ENCODE assay signal across 1 cellular context in the genomic region with DNA sequence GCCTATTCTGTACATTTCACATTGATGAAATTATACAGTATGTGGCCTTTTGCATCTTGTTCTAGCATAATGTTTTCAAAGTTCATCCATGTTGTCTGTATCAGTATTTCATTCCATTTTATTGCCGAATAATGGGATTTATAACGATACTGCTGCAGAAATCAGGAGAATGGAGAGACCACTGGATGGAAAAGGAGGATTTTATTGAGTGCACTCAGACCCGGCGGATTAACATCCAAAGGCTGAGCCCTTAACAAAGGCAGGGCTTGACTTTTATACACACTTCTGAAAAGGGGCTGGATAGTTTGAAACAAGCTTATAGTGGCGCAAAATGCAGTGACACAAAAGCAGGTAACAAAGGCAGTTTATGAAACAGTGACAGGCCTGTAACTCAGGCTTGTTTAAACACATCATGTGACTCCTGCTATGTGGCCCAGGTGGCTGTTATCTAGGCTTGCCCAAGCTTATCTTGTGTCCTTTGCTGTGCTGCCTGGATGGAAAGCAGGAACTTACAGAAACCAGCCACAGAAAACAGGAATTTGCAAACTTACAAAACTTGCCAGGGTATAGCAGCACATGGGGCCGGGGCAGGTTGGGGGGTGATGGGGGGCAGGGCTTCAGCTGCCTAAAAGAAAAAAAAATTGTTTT.
TF ChIP-seq lines count a peak whose summit lies in the region.

No MANE protein-coding gene starts in this region.

TF ChIP-seq in GM12878, 131 proteins besides CTCF, POLR2A, EP300 and RAD21 (continued from another document):
- TF ChIP-seq, protein P1, sequence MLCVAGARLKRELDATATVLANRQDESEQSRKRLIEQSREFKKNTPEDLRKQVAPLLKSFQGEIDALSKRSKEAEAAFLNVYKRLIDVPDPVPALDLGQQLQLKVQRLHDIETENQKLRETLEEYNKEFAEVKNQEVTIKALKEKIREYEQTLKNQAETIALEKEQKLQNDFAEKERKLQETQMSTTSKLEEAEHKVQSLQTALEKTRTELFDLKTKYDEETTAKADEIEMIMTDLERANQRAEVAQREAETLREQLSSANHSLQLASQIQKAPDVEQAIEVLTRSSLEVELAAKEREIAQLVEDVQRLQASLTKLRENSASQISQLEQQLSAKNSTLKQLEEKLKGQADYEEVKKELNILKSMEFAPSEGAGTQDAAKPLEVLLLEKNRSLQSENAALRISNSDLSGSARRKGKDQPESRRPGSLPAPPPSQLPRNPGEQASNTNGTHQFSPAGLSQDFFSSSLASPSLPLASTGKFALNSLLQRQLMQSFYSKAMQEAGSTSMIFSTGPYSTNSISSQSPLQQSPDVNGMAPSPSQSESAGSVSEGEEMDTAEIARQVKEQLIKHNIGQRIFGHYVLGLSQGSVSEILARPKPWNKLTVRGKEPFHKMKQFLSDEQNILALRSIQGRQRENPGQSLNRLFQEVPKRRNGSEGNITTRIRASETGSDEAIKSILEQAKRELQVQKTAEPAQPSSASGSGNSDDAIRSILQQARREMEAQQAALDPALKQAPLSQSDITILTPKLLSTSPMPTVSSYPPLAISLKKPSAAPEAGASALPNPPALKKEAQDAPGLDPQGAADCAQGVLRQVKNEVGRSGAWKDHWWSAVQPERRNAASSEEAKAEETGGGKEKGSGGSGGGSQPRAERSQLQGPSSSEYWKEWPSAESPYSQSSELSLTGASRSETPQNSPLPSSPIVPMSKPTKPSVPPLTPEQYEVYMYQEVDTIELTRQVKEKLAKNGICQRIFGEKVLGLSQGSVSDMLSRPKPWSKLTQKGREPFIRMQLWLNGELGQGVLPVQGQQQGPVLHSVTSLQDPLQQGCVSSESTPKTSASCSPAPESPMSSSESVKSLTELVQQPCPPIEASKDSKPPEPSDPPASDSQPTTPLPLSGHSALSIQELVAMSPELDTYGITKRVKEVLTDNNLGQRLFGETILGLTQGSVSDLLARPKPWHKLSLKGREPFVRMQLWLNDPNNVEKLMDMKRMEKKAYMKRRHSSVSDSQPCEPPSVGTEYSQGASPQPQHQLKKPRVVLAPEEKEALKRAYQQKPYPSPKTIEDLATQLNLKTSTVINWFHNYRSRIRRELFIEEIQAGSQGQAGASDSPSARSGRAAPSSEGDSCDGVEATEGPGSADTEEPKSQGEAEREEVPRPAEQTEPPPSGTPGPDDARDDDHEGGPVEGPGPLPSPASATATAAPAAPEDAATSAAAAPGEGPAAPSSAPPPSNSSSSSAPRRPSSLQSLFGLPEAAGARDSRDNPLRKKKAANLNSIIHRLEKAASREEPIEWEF (IDR thresholded peaks at IDR 0.05; ENCODE audit: insufficient replicate concordance, low read depth, low read length): no peak
- TF ChIP-seq CHD2 (IDR thresholded peaks at IDR 0.05; ENCODE audit: borderline replicate concordance, low read depth, low read length) (no peak), CBX5 (IDR thresholded peaks at IDR 0.05; ENCODE audit: low read depth) (peak; percentile 87; the same call in 1 of the 2 replicates), ZNF384 (IDR thresholded peaks at IDR 0.05; ENCODE audit: borderline replicate concordance, low read depth, low read length) (no peak), PAX5 (IDR thresholded peaks at IDR 0.05; ENCODE audit: borderline replicate concordance, low read depth, low read length) (no peak), MEF2B (IDR thresholded peaks at IDR 0.05; ENCODE audit: partially characterized antibody, poor library complexity, severe bottlenecking) (no peak), FOXK2 (IDR thresholded peaks at IDR 0.05) (no peak), KLF5 (IDR thresholded peaks at IDR 0.05; ENCODE audit: partially characterized antibody) (peak; percentile 55), SUZ12 (IDR thresholded peaks at IDR 0.05; ENCODE audit: unreplicated experiment) (no peak), CBX3 (IDR thresholded peaks at IDR 0.05; ENCODE audit: borderline replicate concordance, low read depth) (0 out of 2 replicates have a peak, but pooled peaks have one; percentile 74), CEBPB (IDR thresholded peaks at IDR 0.05; ENCODE audit: borderline replicate concordance in 1 of 2, low read depth in 2 of 2, low read length in 2 of 2) (no peak), ESRRA (IDR thresholded peaks at IDR 0.05; ENCODE audit: low read length) (no peak), ZNF24 (IDR thresholded peaks at IDR 0.05) (no peak)
- TF ChIP-seq, protein P2, sequence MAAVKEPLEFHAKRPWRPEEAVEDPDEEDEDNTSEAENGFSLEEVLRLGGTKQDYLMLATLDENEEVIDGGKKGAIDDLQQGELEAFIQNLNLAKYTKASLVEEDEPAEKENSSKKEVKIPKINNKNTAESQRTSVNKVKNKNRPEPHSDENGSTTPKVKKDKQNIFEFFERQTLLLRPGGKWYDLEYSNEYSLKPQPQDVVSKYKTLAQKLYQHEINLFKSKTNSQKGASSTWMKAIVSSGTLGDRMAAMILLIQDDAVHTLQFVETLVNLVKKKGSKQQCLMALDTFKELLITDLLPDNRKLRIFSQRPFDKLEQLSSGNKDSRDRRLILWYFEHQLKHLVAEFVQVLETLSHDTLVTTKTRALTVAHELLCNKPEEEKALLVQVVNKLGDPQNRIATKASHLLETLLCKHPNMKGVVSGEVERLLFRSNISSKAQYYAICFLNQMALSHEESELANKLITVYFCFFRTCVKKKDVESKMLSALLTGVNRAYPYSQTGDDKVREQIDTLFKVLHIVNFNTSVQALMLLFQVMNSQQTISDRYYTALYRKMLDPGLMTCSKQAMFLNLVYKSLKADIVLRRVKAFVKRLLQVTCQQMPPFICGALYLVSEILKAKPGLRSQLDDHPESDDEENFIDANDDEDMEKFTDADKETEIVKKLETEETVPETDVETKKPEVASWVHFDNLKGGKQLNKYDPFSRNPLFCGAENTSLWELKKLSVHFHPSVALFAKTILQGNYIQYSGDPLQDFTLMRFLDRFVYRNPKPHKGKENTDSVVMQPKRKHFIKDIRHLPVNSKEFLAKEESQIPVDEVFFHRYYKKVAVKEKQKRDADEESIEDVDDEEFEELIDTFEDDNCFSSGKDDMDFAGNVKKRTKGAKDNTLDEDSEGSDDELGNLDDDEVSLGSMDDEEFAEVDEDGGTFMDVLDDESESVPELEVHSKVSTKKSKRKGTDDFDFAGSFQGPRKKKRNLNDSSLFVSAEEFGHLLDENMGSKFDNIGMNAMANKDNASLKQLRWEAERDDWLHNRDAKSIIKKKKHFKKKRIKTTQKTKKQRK (IDR thresholded peaks at IDR 0.05; ENCODE audit: low read depth, low read length): peak; percentile 53; the same call in 1 of the 2 replicates
- TF ChIP-seq, protein P3, sequence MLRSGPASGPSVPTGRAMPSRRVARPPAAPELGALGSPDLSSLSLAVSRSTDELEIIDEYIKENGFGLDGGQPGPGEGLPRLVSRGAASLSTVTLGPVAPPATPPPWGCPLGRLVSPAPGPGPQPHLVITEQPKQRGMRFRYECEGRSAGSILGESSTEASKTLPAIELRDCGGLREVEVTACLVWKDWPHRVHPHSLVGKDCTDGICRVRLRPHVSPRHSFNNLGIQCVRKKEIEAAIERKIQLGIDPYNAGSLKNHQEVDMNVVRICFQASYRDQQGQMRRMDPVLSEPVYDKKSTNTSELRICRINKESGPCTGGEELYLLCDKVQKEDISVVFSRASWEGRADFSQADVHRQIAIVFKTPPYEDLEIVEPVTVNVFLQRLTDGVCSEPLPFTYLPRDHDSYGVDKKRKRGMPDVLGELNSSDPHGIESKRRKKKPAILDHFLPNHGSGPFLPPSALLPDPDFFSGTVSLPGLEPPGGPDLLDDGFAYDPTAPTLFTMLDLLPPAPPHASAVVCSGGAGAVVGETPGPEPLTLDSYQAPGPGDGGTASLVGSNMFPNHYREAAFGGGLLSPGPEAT (IDR thresholded peaks at IDR 0.05; ENCODE audit: low read depth): peak; percentile 63; the same call in 1 of the 2 replicates
